Comparison of ENCODE assay signal across 29 cellular contexts in the genomic region with DNA sequence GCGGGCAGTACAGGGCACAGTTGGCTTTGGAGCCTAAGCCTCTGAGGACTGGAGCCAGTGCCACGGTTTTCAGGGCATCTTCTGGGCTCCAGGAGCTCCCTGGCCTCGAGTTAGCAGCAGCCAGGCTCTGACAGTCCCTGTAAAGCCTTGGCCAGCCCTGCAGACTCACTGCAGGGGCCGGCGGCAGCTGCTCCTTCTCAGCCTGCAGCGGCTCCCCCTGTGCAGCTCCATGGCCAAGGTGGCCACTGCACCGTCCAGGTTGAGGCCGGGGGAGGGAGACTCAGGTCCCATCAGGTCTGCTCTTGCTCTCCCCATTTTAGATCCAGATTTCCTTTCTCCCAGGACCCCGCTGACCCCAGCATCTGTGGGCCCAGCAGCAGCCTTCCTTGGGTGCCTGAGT.
"Had no signal": no experiment of that assay in that cellular context is flagged by ENCODE, and none has a peak within 500 bp of the region (broad histone marks: within the 10 kb centered on the region; RNA-seq: fewer than 3 reads in every experiment).

No MANE protein-coding gene starts in this region.

- H3K4me3 ChIP-seq: esophagus squamous epithelium, heart right ventricle, neural progenitor cell, thyroid gland had no signal

- H3K36me3 Mint-ChIP-seq: activated naive CD4-positive, alpha-beta T cell treated with anti-CD3 and anti-CD28 coated beads, Interleukin-2, amount 50 U/mL, for 24 hours; naive thymus-derived CD4-positive, alpha-beta T cell; neural progenitor cell; stimulated activated memory B cell treated with anti-CD40 and anti-IgM and Interleukin-4, amounts not matched to agents 10 μg/mL and 1 μg/mL and 100 μg/mL, for 72 hours had no signal

- ATAC-seq: activated CD4-positive, CD25-positive, alpha-beta regulatory T cell treated with anti-CD3 and anti-CD28 coated beads, Interleukin-2, amount 50 U/mL, for 24 hours; activated naive CD8-positive, alpha-beta T cell treated with anti-CD3 and anti-CD28 coated beads, Interleukin-2, amount 50 U/mL, for 24 hours; activated T-cell treated with anti-CD3 and anti-CD28 coated beads, Interleukin-2, amount 50 U/mL, for 4 hours; activated T-helper 17 cell treated with anti-CD3 and anti-CD28 coated beads, Interleukin-2, amount 50 U/mL, for 72 hours; heart right ventricle; left cardiac atrium; naive thymus-derived CD4-positive, alpha-beta T cell; sciatic nerve; stimulated activated memory B cell treated with anti-CD40 and anti-IgM and Interleukin-4, amounts not matched to agents 10 μg/mL and 1 μg/mL and 100 μg/mL, for 72 hours; stimulated activated naive CD8-positive, alpha-beta T cell treated with anti-CD3 and anti-CD28 coated beads, Interleukin-15, amount 100 ng/mL, for 72 hours had no signal

- DNase-seq: activated CD4-positive, alpha-beta T cell treated with anti-CD3 and anti-CD28 coated beads for 48 hours; activated CD4-positive, alpha-beta T cell treated with anti-CD3 and anti-CD28 coated beads, Interleukin-2, amount 50 U/mL, for 48 hours; activated naive CD8-positive, alpha-beta T cell treated with anti-CD3 and anti-CD28 coated beads, Interleukin-2, amount 50 U/mL, for 24 hours; activated T-cell treated with anti-CD3 and anti-CD28 coated beads, Interleukin-2, amount 50 U/mL, for 4 hours; amygdala; dermis blood vessel endothelial cell; effector CD4-positive, alpha-beta T cell; esophagus squamous epithelium; foreskin melanocyte; heart right ventricle; left cardiac atrium; midbrain; naive thymus-derived CD4-positive, alpha-beta T cell; retina; small intestine; stimulated activated CD4-positive, alpha-beta T cell treated with anti-CD3 and anti-CD28 coated beads, Interleukin-4, amount 100 ng/mL, for 24 hours; stimulated activated naive CD8-positive, alpha-beta T cell treated with anti-CD3 and anti-CD28 coated beads, Interleukin-15, amount 100 ng/mL, for 72 hours; SW 1271; T-helper 9 cell; thyroid gland; WERI-Rb-1 had no signal

- H3K9me3 Mint-ChIP-seq: activated naive CD4-positive, alpha-beta T cell treated with anti-CD3 and anti-CD28 coated beads, Interleukin-2, amount 50 U/mL, for 24 hours; activated naive CD8-positive, alpha-beta T cell treated with anti-CD3 and anti-CD28 coated beads, Interleukin-2, amount 50 U/mL, for 24 hours; activated T-cell treated with anti-CD3 and anti-CD28 coated beads, Interleukin-2, amount 50 U/mL, for 4 hours; activated T-helper 17 cell treated with anti-CD3 and anti-CD28 coated beads, Interleukin-2, amount 50 U/mL, for 72 hours; stimulated activated memory B cell treated with anti-CD40 and anti-IgM and Interleukin-4, amounts not matched to agents 10 μg/mL and 1 μg/mL and 100 μg/mL, for 72 hours; stimulated activated naive CD8-positive, alpha-beta T cell treated with anti-CD3 and anti-CD28 coated beads, Interleukin-15, amount 100 ng/mL, for 72 hours; T-helper 1 cell treated with Interleukin-12 subunit alpha and Interleukin-12 subunit beta and Interleukin-4 antibody, amounts not matched to agents 30 μg/mL and 1 μg/mL, for 36 hours had no signal

- H3K4me2 ChIP-seq: neural progenitor cell had no signal

- H3K4me3 Mint-ChIP-seq: activated naive CD4-positive, alpha-beta T cell treated with anti-CD3 and anti-CD28 coated beads, Interleukin-2, amount 50 U/mL, for 24 hours; activated naive CD8-positive, alpha-beta T cell treated with anti-CD3 and anti-CD28 coated beads, Interleukin-2, amount 50 U/mL, for 24 hours; activated T-cell treated with anti-CD3 and anti-CD28 coated beads, Interleukin-2, amount 50 U/mL, for 4 hours; activated T-helper 17 cell treated with anti-CD3 and anti-CD28 coated beads, Interleukin-2, amount 50 U/mL, for 72 hours; naive thymus-derived CD4-positive, alpha-beta T cell; neural progenitor cell; stimulated activated memory B cell treated with anti-CD40 and anti-IgM and Interleukin-4, amounts not matched to agents 10 μg/mL and 1 μg/mL and 100 μg/mL, for 72 hours; stimulated activated naive CD8-positive, alpha-beta T cell treated with anti-CD3 and anti-CD28 coated beads, Interleukin-15, amount 100 ng/mL, for 72 hours; T-helper 1 cell treated with Interleukin-12 subunit alpha and Interleukin-12 subunit beta and Interleukin-4 antibody, amounts not matched to agents 30 μg/mL and 1 μg/mL, for 36 hours had no signal

- H3K27me3 ChIP-seq: thyroid gland had no signal

- H3K9ac ChIP-seq: neural progenitor cell had no signal

- H3K27ac Mint-ChIP-seq: activated naive CD4-positive, alpha-beta T cell treated with anti-CD3 and anti-CD28 coated beads, Interleukin-2, amount 50 U/mL, for 24 hours; activated naive CD8-positive, alpha-beta T cell treated with anti-CD3 and anti-CD28 coated beads, Interleukin-2, amount 50 U/mL, for 24 hours; activated T-helper 17 cell treated with anti-CD3 and anti-CD28 coated beads, Interleukin-2, amount 50 U/mL, for 72 hours; naive thymus-derived CD4-positive, alpha-beta T cell; neural progenitor cell; progenitor cell of endocrine pancreas; stimulated activated memory B cell treated with anti-CD40 and anti-IgM and Interleukin-4, amounts not matched to agents 10 μg/mL and 1 μg/mL and 100 μg/mL, for 72 hours; stimulated activated naive CD8-positive, alpha-beta T cell treated with anti-CD3 and anti-CD28 coated beads, Interleukin-15, amount 100 ng/mL, for 72 hours; T-helper 1 cell treated with Interleukin-12 subunit alpha and Interleukin-12 subunit beta and Interleukin-4 antibody, amounts not matched to agents 30 μg/mL and 1 μg/mL, for 36 hours had no signal

- H3K36me3 ChIP-seq: esophagus squamous epithelium, heart right ventricle, neural progenitor cell, thyroid gland, WERI-Rb-1 had no signal

- H2AFZ ChIP-seq: neural progenitor cell had no signal

- H3K9me3 ChIP-seq: esophagus squamous epithelium, heart right ventricle, thyroid gland had no signal

- H3K4me1 Mint-ChIP-seq: activated naive CD4-positive, alpha-beta T cell treated with anti-CD3 and anti-CD28 coated beads, Interleukin-2, amount 50 U/mL, for 24 hours; activated naive CD8-positive, alpha-beta T cell treated with anti-CD3 and anti-CD28 coated beads, Interleukin-2, amount 50 U/mL, for 24 hours; activated T-helper 17 cell treated with anti-CD3 and anti-CD28 coated beads, Interleukin-2, amount 50 U/mL, for 72 hours; naive thymus-derived CD4-positive, alpha-beta T cell; stimulated activated memory B cell treated with anti-CD40 and anti-IgM and Interleukin-4, amounts not matched to agents 10 μg/mL and 1 μg/mL and 100 μg/mL, for 72 hours; stimulated activated naive CD8-positive, alpha-beta T cell treated with anti-CD3 and anti-CD28 coated beads, Interleukin-15, amount 100 ng/mL, for 72 hours had no signal

- H3K27me3 Mint-ChIP-seq: activated naive CD4-positive, alpha-beta T cell treated with anti-CD3 and anti-CD28 coated beads, Interleukin-2, amount 50 U/mL, for 24 hours had no signal

- H3K4me1 ChIP-seq: heart right ventricle, thyroid gland had no signal

- H3K27ac ChIP-seq: esophagus squamous epithelium, heart right ventricle, neural progenitor cell, thyroid gland, WERI-Rb-1 had no signal
